Comparison of ENCODE assay signal across 10 cellular contexts in the genomic region with DNA sequence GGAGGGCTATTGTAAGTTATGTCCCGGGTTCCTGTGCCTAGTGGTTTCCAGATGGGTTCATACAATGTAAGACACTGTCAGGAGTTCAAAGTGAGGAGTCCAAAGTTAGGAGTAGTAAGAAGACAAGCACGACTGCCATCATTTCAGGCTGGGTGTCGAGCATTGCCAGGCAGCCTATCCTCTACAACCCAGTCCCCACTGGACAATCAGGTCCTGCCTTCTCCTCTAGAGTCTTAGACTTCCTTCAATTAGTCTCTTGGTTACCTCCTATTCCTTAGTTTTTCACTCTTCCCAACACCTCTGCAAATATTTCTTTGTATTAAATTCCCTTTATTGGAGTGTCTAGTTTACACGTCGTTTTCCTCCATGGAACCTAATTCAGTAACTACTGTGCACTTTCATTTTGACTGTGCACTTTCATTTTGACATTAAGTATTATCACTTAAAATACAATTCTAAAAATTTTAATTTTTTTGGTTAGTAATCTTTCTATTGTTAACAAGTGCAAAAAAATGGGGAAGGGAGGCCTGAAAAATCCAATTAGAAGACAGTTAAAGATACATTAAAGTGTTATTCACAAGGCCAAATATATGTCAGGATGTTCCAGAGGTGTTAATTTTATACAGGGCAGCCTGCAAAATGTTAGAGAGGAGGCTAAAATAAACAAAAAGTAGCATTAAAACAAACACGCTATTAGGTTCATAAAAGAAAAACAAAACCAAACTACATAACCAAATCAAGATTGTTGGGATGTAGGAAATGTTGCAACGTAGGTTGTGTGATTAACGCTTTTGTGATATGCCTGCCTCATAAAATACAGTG.
A peak's percentile ranks its signal among the peaks of the same experiment; 100 is the strongest.
DNase-seq lines count a peak whose midpoint lies in the region; ATAC-seq and TF ChIP-seq lines count a peak whose summit lies in the region.
"Had no signal": no experiment of that assay in that cellular context is flagged by ENCODE, and none has a peak within 500 bp of the region (broad histone marks: within the 10 kb centered on the region; RNA-seq: fewer than 3 reads in every experiment).

No MANE protein-coding gene starts in this region.

- no peak for TF ChIP-seq CTCF in Calu3 (IDR thresholded peaks at IDR 0.05; ENCODE audit: unreplicated experiment)
- TF ChIP-seq CTCF in activated CD8-positive, alpha-beta T cell treated with anti-CD3 and anti-CD28 coated beads for 36 hours (IDR thresholded peaks at IDR 0.05): no peak
- TF ChIP-seq CTCF in hepatocyte (IDR thresholded peaks at IDR 0.05; ENCODE audit: poor library complexity): no peak

- BruUV-seq in Calu3 (replicated peaks; lab: Mats Ljungman, UMichigan): no TSS peak

- POLR2A ChIA-PET in activated CD8-positive, alpha-beta T cell treated with anti-CD3 and anti-CD28 coated beads for 36 hours (lab: Charles Lee): interaction anchor here (1.0 kb wide), 1 partner anchor 160 kb away, joined by 3 read pairs; no protein-coding TSS in a partner anchor
- POLR2A ChIA-PET in naive thymus-derived CD4-positive, alpha-beta T cell (lab: Charles Lee): no interaction called here

- H3K4me1 ChIP-seq in muscle layer of colon (ENCODE audit: insufficient read depth, low read length): peaks cover 33% of the 10 kb centered on the region
- no peaks in the 10 kb centered on the region for H3K4me1 ChIP-seq in hepatocyte (ENCODE audit: insufficient read depth)
- H3K4me1 ChIP-seq in naive thymus-derived CD4-positive, alpha-beta T cell (ENCODE audit: control insufficient read depth in 2 of 2, insufficient read depth in 2 of 2, low read length in 2 of 2): no peaks in the 10 kb centered on the region

- no peaks in the 10 kb centered on the region for H3K9me3 Mint-ChIP-seq in Calu3 (ENCODE audit: low read depth, unreplicated experiment)
- peaks cover 2% of the 10 kb centered on the region for H3K9me3 Mint-ChIP-seq in activated CD8-positive, alpha-beta T cell treated with anti-CD3 and anti-CD28 coated beads for 36 hours
- H3K9me3 Mint-ChIP-seq in naive thymus-derived CD4-positive, alpha-beta T cell: peaks cover 0 to 4% (median 0%) of the 10 kb centered on the region in 11 donors
- H3K9me3 Mint-ChIP-seq: activated T-cell treated with anti-CD3 and anti-CD28 coated beads, Interleukin-2, amount 50 U/mL, for 4 hours had no signal

- H3K9ac ChIP-seq in muscle layer of colon (ENCODE audit: low read length): no peak overlapping the region

- no peaks in the 10 kb centered on the region for H3K9me2 ChIP-seq in hepatocyte (replicated peaks; ENCODE audit: insufficient read depth)

- H3K4me2 ChIP-seq in hepatocyte: no peak overlapping the region

- peaks cover 30% of the 10 kb centered on the region for H3K79me2 ChIP-seq in hepatocyte

- CTCF ChIA-PET in Calu3 (lab: Charles Lee): no interaction called here
- CTCF ChIA-PET in activated CD8-positive, alpha-beta T cell treated with anti-CD3 and anti-CD28 coated beads for 36 hours (lab: Charles Lee): no interaction called here
- CTCF ChIA-PET in naive thymus-derived CD4-positive, alpha-beta T cell (lab: Charles Lee): no interaction called here

- H3K27ac ChIP-seq in muscle layer of colon (ENCODE audit: low read depth, low read length) (peak overlapping the region; percentile 76), hepatocyte (no peak overlapping the region)
- no peak overlapping the region for H3K27ac ChIP-seq in naive thymus-derived CD4-positive, alpha-beta T cell (ENCODE audit: low read depth, low read length)

- ATAC-seq in GM21576 (IDR thresholded peaks at IDR 0.05; ENCODE audit: unreplicated experiment): peak; percentile 55
- ATAC-seq in activated CD8-positive, alpha-beta T cell treated with anti-CD3 and anti-CD28 coated beads for 36 hours: peak; percentile 39
- ATAC-seq in naive thymus-derived CD4-positive, alpha-beta T cell: no peak
- no peak for ATAC-seq in GM18517 (IDR thresholded peaks at IDR 0.05; ENCODE audit: unreplicated experiment)

- no peaks in the 10 kb centered on the region for H3K9me3 ChIP-seq in muscle layer of colon (ENCODE audit: low read length)
- H3K9me3 ChIP-seq in hepatocyte (ENCODE audit: low read depth): no peaks in the 10 kb centered on the region
- H3K9me3 ChIP-seq in naive thymus-derived CD4-positive, alpha-beta T cell (ENCODE audit: control insufficient read depth in 2 of 3, low read length in 3 of 3): no peaks in the 10 kb centered on the region

- no peak overlapping the region for H3K4me3 Mint-ChIP-seq in Calu3 (ENCODE audit: low read depth, unreplicated experiment)
- no peak overlapping the region for H3K4me3 Mint-ChIP-seq in activated CD8-positive, alpha-beta T cell treated with anti-CD3 and anti-CD28 coated beads for 36 hours
- H3K4me3 Mint-ChIP-seq in naive thymus-derived CD4-positive, alpha-beta T cell: peak overlapping the region in 1 of 10 donors; percentile 46
- H3K4me3 Mint-ChIP-seq: activated T-cell treated with anti-CD3 and anti-CD28 coated beads, Interleukin-2, amount 50 U/mL, for 4 hours had no signal

- no peaks in the 10 kb centered on the region for H3K27me3 Mint-ChIP-seq in Calu3 (ENCODE audit: unreplicated experiment)
- H3K27me3 Mint-ChIP-seq in activated CD8-positive, alpha-beta T cell treated with anti-CD3 and anti-CD28 coated beads for 36 hours: no peaks in the 10 kb centered on the region
- no peaks in the 10 kb centered on the region for H3K27me3 Mint-ChIP-seq in naive thymus-derived CD4-positive, alpha-beta T cell

- H2AFZ ChIP-seq in hepatocyte: no peak overlapping the region

- DNase-seq in Calu3 (no peak), iPS-NIHi7 (ENCODE audit: extremely low spot score) (no peak), hepatocyte (ENCODE audit: low spot score) (no peak)
- DNase-seq in activated CD8-positive, alpha-beta T cell treated with anti-CD3 and anti-CD28 coated beads for 36 hours: no peak
- DNase-seq in naive thymus-derived CD4-positive, alpha-beta T cell: no peak
- DNase-seq: activated T-cell treated with anti-CD3 and anti-CD28 coated beads, Interleukin-2, amount 50 U/mL, for 4 hours; NCI-H2081 treated with DMSO at 0.1 percent for 48 hours had no signal

- no peaks in the 10 kb centered on the region for H4K20me1 ChIP-seq in hepatocyte (ENCODE audit: insufficient read depth, poor library complexity, severe bottlenecking)

- peaks cover 12% of the 10 kb centered on the region for H3K36me3 Mint-ChIP-seq in Calu3 (ENCODE audit: insufficient read depth, unreplicated experiment)
- peaks cover 69% of the 10 kb centered on the region for H3K36me3 Mint-ChIP-seq in activated CD8-positive, alpha-beta T cell treated with anti-CD3 and anti-CD28 coated beads for 36 hours (ENCODE audit: low read depth)
- H3K36me3 Mint-ChIP-seq in naive thymus-derived CD4-positive, alpha-beta T cell: peaks cover 32 to 70% (median 59%) of the 10 kb centered on the region in 5 donors

- H3K36me3 ChIP-seq in muscle layer of colon (ENCODE audit: insufficient read depth, low read length) (peaks cover 24% of the 10 kb centered on the region), hepatocyte (replicated peaks; ENCODE audit: insufficient read depth, low read depth) (peaks cover 9% of the 10 kb centered on the region)
- H3K36me3 ChIP-seq in naive thymus-derived CD4-positive, alpha-beta T cell (ENCODE audit: control insufficient read depth in 2 of 3, insufficient read depth in 3 of 3, low read length in 3 of 3): peaks cover 6 to 48% (median 13%) of the 10 kb centered on the region in 3 experiments

- no peaks in the 10 kb centered on the region for H3K27me3 ChIP-seq in muscle layer of colon (ENCODE audit: control insufficient read depth in 1 of 2, insufficient read depth in 2 of 2, low read length in 2 of 2)
- no peaks in the 10 kb centered on the region for H3K27me3 ChIP-seq in hepatocyte
- H3K27me3 ChIP-seq in naive thymus-derived CD4-positive, alpha-beta T cell (ENCODE audit: control insufficient read depth in 2 of 2, insufficient read depth in 2 of 2, low read length in 2 of 2): no peaks in the 10 kb centered on the region

- H3K27ac Mint-ChIP-seq in Calu3 (ENCODE audit: unreplicated experiment): peak overlapping the region; percentile 5
- H3K27ac Mint-ChIP-seq in activated CD8-positive, alpha-beta T cell treated with anti-CD3 and anti-CD28 coated beads for 36 hours: no peak overlapping the region
- peak overlapping the region in 3 of 9 donors; percentile 27 to 59 (median 59) for H3K27ac Mint-ChIP-seq in naive thymus-derived CD4-positive, alpha-beta T cell

- intact Hi-C loops in Calu3 (cut with micrococcal nuclease; ENCODE audit: unreplicated experiment): loop anchor here (1.0 kb wide), 1 partner anchor 48 kb away; no protein-coding TSS in a partner anchor
- intact Hi-C loops in activated CD8-positive, alpha-beta T cell treated with anti-CD3 and anti-CD28 coated beads for 36 hours (cut with micrococcal nuclease): no loop called here
- intact Hi-C loops in naive thymus-derived CD4-positive, alpha-beta T cell (cut with micrococcal nuclease): no loop called here

- 93% methylated on average over 8 of the region's 8 CpGs for WGBS in hepatocyte (ENCODE audit: low lambda C conversion rate, missing lambda C conversion rate)

- peak overlapping the region in 1 of 2 donors; percentile 4 for H3K4me3 ChIP-seq in muscle layer of colon (ENCODE audit: low read depth in 1 of 2, low read length in 2 of 2)
- no peak overlapping the region for H3K4me3 ChIP-seq in hepatocyte
- H3K4me3 ChIP-seq in naive thymus-derived CD4-positive, alpha-beta T cell (ENCODE audit: low read length): no peak overlapping the region

- peaks cover 18% of the 10 kb centered on the region for H3K4me1 Mint-ChIP-seq in Calu3 (ENCODE audit: low read depth, unreplicated experiment)
- H3K4me1 Mint-ChIP-seq in activated CD8-positive, alpha-beta T cell treated with anti-CD3 and anti-CD28 coated beads for 36 hours (ENCODE audit: low read depth): peaks cover 28% of the 10 kb centered on the region
- peaks cover 13 to 41% (median 29%) of the 10 kb centered on the region in 7 donors for H3K4me1 Mint-ChIP-seq in naive thymus-derived CD4-positive, alpha-beta T cell

Comparison
In these comparisons a context has a peak if more than half of its experiments do, and no peak if none do; other contexts are left out.
1. ATAC-seq: peak in GM21576 (single experiment) and activated CD8-positive, alpha-beta T cell treated with anti-CD3 and anti-CD28 coated beads for 36 hours (single experiment); none in naive thymus-derived CD4-positive, alpha-beta T cell (single experiment) and GM18517 (single experiment).